Comparison of ENCODE assay signal across 1 cellular context in the genomic region with DNA sequence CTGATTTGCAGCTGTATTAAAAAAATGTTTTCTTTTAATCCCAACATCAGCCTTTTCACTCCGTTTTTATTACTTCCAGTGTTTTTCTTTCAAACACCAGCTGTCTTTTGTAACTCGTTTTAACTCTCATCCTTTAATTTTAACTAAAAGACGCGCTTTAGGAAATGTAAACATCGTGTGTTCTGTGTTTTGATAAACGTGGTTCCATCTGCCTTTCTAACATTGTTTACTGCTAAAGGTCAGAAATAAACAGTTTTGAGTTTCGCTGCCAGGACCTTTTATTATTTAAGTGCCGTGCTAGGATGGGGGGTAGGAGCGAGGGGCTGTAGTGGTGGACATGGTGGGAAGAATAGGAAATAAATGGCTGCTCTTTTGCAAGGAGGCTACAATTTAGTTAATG.
TF ChIP-seq lines count a peak whose summit lies in the region.

No MANE protein-coding gene starts in this region.

TF ChIP-seq in HepG2, 621 proteins besides CTCF, POLR2A, EP300 and RAD21 (continued from another document):
- TF ChIP-seq, protein P1, sequence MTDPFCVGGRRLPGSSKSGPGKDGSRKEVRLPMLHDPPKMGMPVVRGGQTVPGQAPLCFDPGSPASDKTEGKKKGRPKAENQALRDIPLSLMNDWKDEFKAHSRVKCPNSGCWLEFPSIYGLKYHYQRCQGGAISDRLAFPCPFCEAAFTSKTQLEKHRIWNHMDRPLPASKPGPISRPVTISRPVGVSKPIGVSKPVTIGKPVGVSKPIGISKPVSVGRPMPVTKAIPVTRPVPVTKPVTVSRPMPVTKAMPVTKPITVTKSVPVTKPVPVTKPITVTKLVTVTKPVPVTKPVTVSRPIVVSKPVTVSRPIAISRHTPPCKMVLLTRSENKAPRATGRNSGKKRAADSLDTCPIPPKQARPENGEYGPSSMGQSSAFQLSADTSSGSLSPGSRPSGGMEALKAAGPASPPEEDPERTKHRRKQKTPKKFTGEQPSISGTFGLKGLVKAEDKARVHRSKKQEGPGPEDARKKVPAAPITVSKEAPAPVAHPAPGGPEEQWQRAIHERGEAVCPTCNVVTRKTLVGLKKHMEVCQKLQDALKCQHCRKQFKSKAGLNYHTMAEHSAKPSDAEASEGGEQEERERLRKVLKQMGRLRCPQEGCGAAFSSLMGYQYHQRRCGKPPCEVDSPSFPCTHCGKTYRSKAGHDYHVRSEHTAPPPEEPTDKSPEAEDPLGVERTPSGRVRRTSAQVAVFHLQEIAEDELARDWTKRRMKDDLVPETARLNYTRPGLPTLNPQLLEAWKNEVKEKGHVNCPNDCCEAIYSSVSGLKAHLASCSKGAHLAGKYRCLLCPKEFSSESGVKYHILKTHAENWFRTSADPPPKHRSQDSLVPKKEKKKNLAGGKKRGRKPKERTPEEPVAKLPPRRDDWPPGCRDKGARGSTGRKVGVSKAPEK (CRISPR knock-in tag; IDR thresholded peaks at IDR 0.05; ENCODE audit: borderline replicate concordance) = no peak
